In the genomic region with DNA sequence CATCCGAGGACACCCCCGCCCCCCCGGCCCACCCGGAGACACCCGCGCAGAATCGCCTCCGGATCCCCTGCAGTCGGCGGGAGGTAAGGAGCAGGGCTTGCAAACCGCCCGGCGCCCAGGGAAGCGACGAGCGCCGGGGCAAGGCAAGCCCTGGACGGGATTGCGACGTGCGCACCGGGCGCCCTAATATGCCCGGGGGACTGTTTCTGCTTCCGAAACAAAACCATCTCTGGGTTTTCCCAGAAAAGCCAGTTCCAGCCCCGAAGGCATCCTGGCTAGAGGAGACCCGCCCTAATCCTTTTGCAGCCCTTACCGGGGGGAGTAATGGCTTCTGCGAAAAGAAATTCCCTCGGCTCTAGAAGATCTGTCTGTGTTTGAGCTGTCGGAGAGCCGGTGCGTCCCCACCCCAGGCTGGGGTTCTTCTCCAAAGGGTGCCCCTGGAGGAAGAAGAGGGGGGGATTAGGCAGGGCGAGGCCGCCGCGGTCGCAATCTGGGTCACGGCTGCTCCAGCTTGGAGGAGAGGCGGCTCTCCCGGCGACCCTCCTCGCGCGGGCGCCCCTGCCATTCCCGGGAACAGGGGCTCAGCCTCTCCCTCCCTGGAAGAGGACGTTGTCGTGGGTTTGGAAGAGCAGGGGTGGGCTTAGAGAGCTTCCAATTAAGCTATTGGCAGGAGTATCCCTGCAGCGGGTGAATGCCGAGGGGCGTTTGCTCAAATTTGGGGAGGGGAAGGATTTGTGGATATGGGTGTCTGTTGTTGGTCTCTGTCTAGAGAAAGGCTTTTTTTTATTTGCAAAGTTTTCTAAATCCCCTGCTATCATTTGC, we compare ENCODE assay signal across 8 cellular contexts. TPM values are rescaled to one million over a fixed set of nuclear protein-coding genes. Genes with fewer than 3 reads are reported as not detected.
DNase-seq lines count a peak whose midpoint lies in the region; ATAC-seq lines count a peak whose summit lies in the region.

No MANE protein-coding gene starts in this region.

- no peak for ATAC-seq in GM18873 (IDR thresholded peaks at IDR 0.05; ENCODE audit: low FRiP score, unreplicated experiment)
- no peak for ATAC-seq in HG03095 (IDR thresholded peaks at IDR 0.05; ENCODE audit: unreplicated experiment)
- no peak for ATAC-seq in HG02642 (IDR thresholded peaks at IDR 0.05; ENCODE audit: poor library complexity, unreplicated experiment)

- DNase-seq in C1 segment of cervical spinal cord (lab: John Stamatoyannopoulos, UW) = peak in 8 of 14 donors; percentile 18 to 67 (median 53)
- DNase-seq in Jurkat, Clone E6-1 (ENCODE audit: low read depth, low spot score) = no peak
- DNase-seq in dedifferentiated amniotic fluid mesenchymal stem cell (ENCODE audit: extremely low spot score) = no peak

- peaks cover 18% of the 10 kb centered on the region for H3K4me1 ChIP-seq in ectodermal cell (ENCODE audit: control insufficient read depth, insufficient read depth, low read length)
- H3K4me1 ChIP-seq in muscle layer of duodenum (ENCODE audit: control insufficient read depth in 1 of 2, insufficient read depth in 2 of 2, low read length in 2 of 2) = peaks cover 8 to 35% of the 10 kb centered on the region in 2 donors

- peak overlapping the region; percentile 94 for H3K27ac ChIP-seq in ectodermal cell (ENCODE audit: insufficient read depth, low read depth, low read length, poor library complexity, severe bottlenecking)
- no peak overlapping the region for H3K27ac ChIP-seq in muscle layer of duodenum (ENCODE audit: low read length)

- no peaks in the 10 kb centered on the region for H3K9me3 ChIP-seq in ectodermal cell (ENCODE audit: control insufficient read depth, low read length)
- H3K9me3 ChIP-seq in muscle layer of duodenum (ENCODE audit: control insufficient read depth in 1 of 2, low read length in 2 of 2) = no peaks in the 10 kb centered on the region

- WGBS in ectodermal cell, 2 experiments = 0% methylated on average over 52 of the region's 52 CpGs

- H3K36me3 ChIP-seq in ectodermal cell (ENCODE audit: control insufficient read depth, insufficient read depth, low read length) (peaks cover 5% of the 10 kb centered on the region), muscle layer of duodenum (ENCODE audit: control insufficient read depth in 1 of 2, insufficient read depth in 2 of 2, low read length in 2 of 2) (no peaks in the 10 kb centered on the region)

- peak overlapping the region; percentile 66 for H3K4me3 ChIP-seq in Jurkat, Clone E6-1 (ENCODE audit: low read length)
- peak overlapping the region; percentile 91 for H3K4me3 ChIP-seq in ectodermal cell (ENCODE audit: insufficient read depth, low read depth, low read length)
- H3K4me3 ChIP-seq in muscle layer of duodenum (ENCODE audit: low read depth in 1 of 2, low read length in 2 of 2) = peak overlapping the region; percentile 52 to 83

- H3K27me3 ChIP-seq in ectodermal cell (ENCODE audit: control insufficient read depth, insufficient read depth, low read length, poor library complexity, severe bottlenecking) (no peaks in the 10 kb centered on the region), muscle layer of duodenum (ENCODE audit: low read depth, low read length) (peaks cover 12% of the 10 kb centered on the region)

RNA-seq across cellular contexts. Expression of a gene that starts 0.5 kb away (rescaled TPM):
- polyA plus RNA-seq in Jurkat, Clone E6-1 (2012; ENCODE audit: insufficient read depth, insufficient read length) = 18.0 TPM
- 78.1 TPM for polyA plus RNA-seq in ectodermal cell (2013, experiment 1 of 4)
- polyA plus RNA-seq in ectodermal cell (2013, experiment 2 of 4) = 76.5 TPM
- 64.1 TPM for polyA plus RNA-seq in ectodermal cell (2013, experiment 3 of 4)
- 60.0 TPM for polyA plus RNA-seq in ectodermal cell (2013, experiment 4 of 4)

Comparison
In these comparisons a context has a peak if more than half of its experiments do, and no peak if none do; other contexts are left out.
1. DNase-seq: peak in C1 segment of cervical spinal cord (8 of 14); none in Jurkat, Clone E6-1 (single experiment) and dedifferentiated amniotic fluid mesenchymal stem cell (single experiment).
2. Peak in every context shown above with its lines, with median percentiles within 50 percentile points of each other: H3K4me3 ChIP-seq.